In the genomic region with DNA sequence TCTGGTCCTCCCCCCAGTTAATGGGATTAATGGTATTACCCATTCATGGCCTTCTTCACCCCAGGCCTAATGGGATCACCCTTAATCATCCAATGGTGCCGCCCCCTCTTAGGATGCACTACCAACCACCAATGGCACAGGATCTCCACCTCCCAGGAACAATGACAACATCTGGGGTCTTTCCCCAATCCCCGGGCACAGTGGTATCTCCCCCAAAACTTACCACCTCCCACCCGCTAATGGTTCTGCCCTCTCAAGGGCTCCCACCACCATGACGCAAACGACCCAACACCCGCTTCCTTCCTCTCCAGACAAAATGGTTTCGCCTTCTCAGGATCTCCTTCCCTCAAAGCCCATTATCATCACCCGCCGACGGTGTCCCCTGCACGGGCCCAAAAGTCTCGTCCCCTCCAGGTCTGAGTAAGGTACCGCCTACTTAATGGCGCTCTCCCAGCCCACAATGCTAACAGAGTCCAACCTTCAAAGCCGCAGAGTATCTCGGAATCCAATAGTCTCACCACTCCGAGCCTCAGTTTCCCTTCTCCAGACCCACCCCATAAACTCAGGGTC, we compare ENCODE assay signal across 8 cellular contexts. TPM values are rescaled to one million over a fixed set of nuclear protein-coding genes. Genes with fewer than 3 reads are reported as not detected.
DNase-seq lines count a peak whose midpoint lies in the region; ATAC-seq and TF ChIP-seq lines count a peak whose summit lies in the region.

No MANE protein-coding gene starts in this region.

- no peaks in the 10 kb centered on the region for H3K4me1 ChIP-seq in Caco-2
- H3K4me1 ChIP-seq in IMR-90 (ENCODE audit: control insufficient read depth, insufficient read depth, low read length) = no peaks in the 10 kb centered on the region; the same call in 1 of the 2 replicates
- H3K4me1 ChIP-seq in iPS-15b (ENCODE audit: control insufficient read depth, insufficient read depth, low read length) = peaks cover 2% of the 10 kb centered on the region

- H3K4ac ChIP-seq in IMR-90 (ENCODE audit: low read depth, low read length) = peak overlapping the region; percentile 75

- H4K5ac ChIP-seq in IMR-90 (ENCODE audit: low read depth, low read length) = peak overlapping the region; percentile 65

- POLR2A ChIA-PET in Caco-2 (lab: Charles Lee) = interaction anchor here (0.7 to 0.8 kb wide), 2 partner anchors 44 to 154 kb away, joined by 3 to 5 read pairs; a partner anchor contains a TSS
- POLR2A ChIA-PET in IMR-90 (lab: Charles Lee; ENCODE audit: unreplicated experiment) = interaction anchor here (1.3 kb wide), 1 partner anchor 41 kb away, joined by 3 read pairs; no protein-coding TSS in a partner anchor

- H3K18ac ChIP-seq in IMR-90 (ENCODE audit: low read depth, low read length) = peak overlapping the region; percentile 28; the same call in 1 of the 2 replicates

- CTCF ChIA-PET in Caco-2 (lab: Charles Lee) = interaction anchor here (1.2 kb wide), 1 partner anchor 268 kb away, joined by 3 read pairs; a partner anchor contains a TSS
- CTCF ChIA-PET in IMR-90 (lab: Yijun Ruan, JAX) = no interaction called here

- peak overlapping the region; percentile 35; the same call in 1 of the 2 replicates for H2BK120ac ChIP-seq in IMR-90 (ENCODE audit: low read depth, low read length)

- H3K9me3 Mint-ChIP-seq in Caco-2 (ENCODE audit: unreplicated experiment) (no peaks in the 10 kb centered on the region), brain (peaks cover 0 to 6% (median 0%) of the 10 kb centered on the region in 5 experiments)
- no peaks in the 10 kb centered on the region for H3K9me3 Mint-ChIP-seq in T-helper 1 cell treated with Interleukin-12 subunit alpha and Interleukin-12 subunit beta and Interleukin-4 antibody, amounts not matched to agents 30 μg/mL and 1 μg/mL, for 36 hours

- H3K36me3 ChIP-seq in Caco-2 (ENCODE audit: control insufficient read depth, insufficient read depth, low read length) = no peaks in the 10 kb centered on the region
- H3K36me3 ChIP-seq in IMR-90 (ENCODE audit: control insufficient read depth, insufficient read depth, low read length) = peaks cover 13% of the 10 kb centered on the region
- peaks cover 11% of the 10 kb centered on the region for H3K36me3 ChIP-seq in iPS-15b (ENCODE audit: control insufficient read depth, insufficient read depth, low read length)

- H3K56ac ChIP-seq in IMR-90 (ENCODE audit: extremely low read depth, insufficient read depth, low read length) = peak overlapping the region; percentile 69

- no peak for TF ChIP-seq POLR2A in IMR-90 (IDR thresholded peaks at IDR 0.05; ENCODE audit: low read depth, low read length)

- no peak for TF ChIP-seq RAD21 in IMR-90 (IDR thresholded peaks at IDR 0.05; ENCODE audit: low read length)

- H2AK5ac ChIP-seq in IMR-90 (ENCODE audit: low read depth, low read length) = peak overlapping the region; percentile 53

- WGBS in IMR-90 (ENCODE audit: extremely low coverage in 2 of 2, insufficient read length in 1 of 2), 2 experiments = 28% methylated on average over 12 of the region's 17 CpGs; no CpG with 5 or more reads in 1 of the 2 experiments

- dilution Hi-C loops in IMR-90 (cut with HindIII; ENCODE audit: low sequenced_read_pairs, unreplicated experiment) = no loop called here

- peak overlapping the region; percentile 77 for H3K9ac ChIP-seq in IMR-90 (ENCODE audit: low read depth, low read length)
- peak overlapping the region; percentile 86 for H3K9ac ChIP-seq in iPS-15b (ENCODE audit: low read depth, low read length)

- TF ChIP-seq CTCF in Caco-2 (IDR thresholded peaks at IDR 0.05; ENCODE audit: insufficient read depth in 1 of 2, low read depth in 1 of 2, low read length in 1 of 2, severe bottlenecking in 1 of 2, unreplicated experiment in 1 of 2) (no peak), IMR-90 (conservative IDR thresholded peaks at IDR 0.05; ENCODE audit: low read depth, low read length) (no peak), brain (conservative IDR thresholded peaks at IDR 0.05) (no peak)

- no peaks in the 10 kb centered on the region for H3K27me3 Mint-ChIP-seq in Caco-2 (ENCODE audit: insufficient read depth, unreplicated experiment)
- no peaks in the 10 kb centered on the region for H3K27me3 Mint-ChIP-seq in T-helper 1 cell treated with Interleukin-12 subunit alpha and Interleukin-12 subunit beta and Interleukin-4 antibody, amounts not matched to agents 30 μg/mL and 1 μg/mL, for 36 hours (ENCODE audit: low read depth)
- peaks cover 11% of the 10 kb centered on the region for H3K27me3 Mint-ChIP-seq in brain

- no peak overlapping the region for H2BK20ac ChIP-seq in IMR-90 (ENCODE audit: low read depth, low read length)

- H4K8ac ChIP-seq in IMR-90 (ENCODE audit: low read depth in 2 of 2, low read length in 2 of 2) = peak overlapping the region; percentile 74 to 76; a peak in 3 of 4 replicates

- H3K9me3 ChIP-seq in Caco-2 (no peaks in the 10 kb centered on the region), IMR-90 (ENCODE audit: control insufficient read depth, insufficient read depth, low read length) (no peaks in the 10 kb centered on the region), iPS-15b (ENCODE audit: control insufficient read depth, insufficient read depth, low read length) (no peaks in the 10 kb centered on the region)

- peaks cover 27% of the 10 kb centered on the region for H3K36me3 Mint-ChIP-seq in Caco-2 (ENCODE audit: insufficient read depth, unreplicated experiment)
- H3K36me3 Mint-ChIP-seq in T-helper 1 cell treated with Interleukin-12 subunit alpha and Interleukin-12 subunit beta and Interleukin-4 antibody, amounts not matched to agents 30 μg/mL and 1 μg/mL, for 36 hours (ENCODE audit: low read depth) = peaks cover 30% of the 10 kb centered on the region
- peaks cover 35% of the 10 kb centered on the region for H3K36me3 Mint-ChIP-seq in brain

- peak overlapping the region; percentile 50 for H3K4me3 ChIP-seq in Caco-2 (ENCODE audit: low read depth, low read length)
- H3K4me3 ChIP-seq in IMR-90 (ENCODE audit: insufficient read depth, low read depth, low read length) = peak overlapping the region; percentile 94
- H3K4me3 ChIP-seq in iPS-15b (ENCODE audit: low read depth, low read length) = peak overlapping the region; percentile 97

- BruUV-seq in Caco-2 (replicated peaks; lab: Mats Ljungman, UMichigan) = TSS peak; percentile 45
- no TSS peak for BruUV-seq in IMR-90 (replicated peaks; lab: Mats Ljungman, UMichigan)

- peak overlapping the region; percentile 63 for H3K27ac ChIP-seq in IMR-90 (ENCODE audit: insufficient read depth, low read length)

- peak overlapping the region; percentile 63; the same call in 1 of the 2 replicates for H4K91ac ChIP-seq in IMR-90 (ENCODE audit: insufficient read depth, low read depth, low read length)

- peak overlapping the region; percentile 94 for H3K27ac Mint-ChIP-seq in Caco-2 (ENCODE audit: unreplicated experiment)
- H3K27ac Mint-ChIP-seq in T-helper 1 cell treated with Interleukin-12 subunit alpha and Interleukin-12 subunit beta and Interleukin-4 antibody, amounts not matched to agents 30 μg/mL and 1 μg/mL, for 36 hours = peak overlapping the region; percentile 98
- H3K27ac Mint-ChIP-seq in brain = peak overlapping the region; percentile 98 to 100 (median 98)

- H2AK9ac ChIP-seq in IMR-90 (replicated peaks; ENCODE audit: low read depth, low read length, poor library complexity) = peak overlapping the region; percentile 47

- H3K4me2 ChIP-seq in IMR-90 (ENCODE audit: low read depth, low read length) = peak overlapping the region; percentile 90

- H3K27me3 ChIP-seq in Caco-2 (replicated peaks; ENCODE audit: control insufficient read depth, insufficient read depth, low read length) = no peaks in the 10 kb centered on the region
- no peaks in the 10 kb centered on the region for H3K27me3 ChIP-seq in IMR-90 (ENCODE audit: control insufficient read depth, insufficient read depth, low read length)
- H3K27me3 ChIP-seq in iPS-15b (ENCODE audit: control insufficient read depth, insufficient read depth, low read length) = no peaks in the 10 kb centered on the region

- H3K23ac ChIP-seq in IMR-90 (ENCODE audit: low read depth, low read length) = peak overlapping the region; percentile 77; the same call in 1 of the 2 replicates

- no peak overlapping the region for H2BK15ac ChIP-seq in IMR-90 (ENCODE audit: low read depth, low read length)

- peak; percentile 31 for ATAC-seq in GM21423 (IDR thresholded peaks at IDR 0.05; ENCODE audit: unreplicated experiment)
- peak; percentile 44 for ATAC-seq in IMR-90 (ENCODE audit: low read depth)

- H2BK5ac ChIP-seq in IMR-90 (ENCODE audit: low read depth, low read length, poor library complexity, severe bottlenecking) = peak overlapping the region; percentile 100

- peak overlapping the region; percentile 94 for H2AFZ ChIP-seq in IMR-90 (replicated peaks; ENCODE audit: low read length, poor library complexity)

- DNase-seq in Caco-2 = no peak
- DNase-seq in IMR-90 = peak; percentile 36
- peak; percentile 2 to 15 for DNase-seq in stimulated activated CD4-positive, alpha-beta T cell treated with anti-CD3 and anti-CD28 coated beads, Interleukin-12 subunit alpha, Interleukin-12 subunit beta, amount 100 ng/mL, for 24 hours (ENCODE audit: low read depth in 2 of 2)
- DNase-seq in HuH-7.5 (ENCODE audit: low spot score) = no peak

- no peaks in the 10 kb centered on the region for H3K9me1 ChIP-seq in IMR-90 (ENCODE audit: insufficient read depth, low read length)

- H3K14ac ChIP-seq in IMR-90 (replicated peaks; ENCODE audit: low read depth, low read length) = peak overlapping the region; percentile 81

- H3K4me3 Mint-ChIP-seq in Caco-2 (ENCODE audit: unreplicated experiment) (peak overlapping the region; percentile 98), brain (peak overlapping the region; percentile 95 to 99 (median 98))
- H3K4me3 Mint-ChIP-seq in T-helper 1 cell treated with Interleukin-12 subunit alpha and Interleukin-12 subunit beta and Interleukin-4 antibody, amounts not matched to agents 30 μg/mL and 1 μg/mL, for 36 hours = peak overlapping the region; percentile 100

- intact Hi-C loops in Caco-2 (cut with micrococcal nuclease; ENCODE audit: unreplicated experiment) = loop anchor here (1.0 kb wide), 1 partner anchor 42 kb away; a partner anchor contains a TSS
- intact Hi-C loops in IMR-90 (cut with micrococcal nuclease) = loop anchor here (1.0 kb wide), 1 partner anchor 42 kb away; a partner anchor contains a TSS

- H3K4me1 Mint-ChIP-seq in Caco-2 (ENCODE audit: low read depth, unreplicated experiment) (peaks cover 10% of the 10 kb centered on the region), brain (peaks cover 32% of the 10 kb centered on the region)
- peaks cover 27% of the 10 kb centered on the region for H3K4me1 Mint-ChIP-seq in T-helper 1 cell treated with Interleukin-12 subunit alpha and Interleukin-12 subunit beta and Interleukin-4 antibody, amounts not matched to agents 30 μg/mL and 1 μg/mL, for 36 hours (ENCODE audit: low read depth)

- H3K79me1 ChIP-seq in IMR-90 (ENCODE audit: low read depth in 1 of 2, low read length in 2 of 2) = peaks cover 7 to 33% of the 10 kb centered on the region in 2 experiments

- in situ Hi-C loops in IMR-90 (cut with MboI; ENCODE audit: low sequenced_read_pairs) = no loop called here

- H4K20me1 ChIP-seq in IMR-90 (ENCODE audit: insufficient read depth, low read length) = no peaks in the 10 kb centered on the region

RNA-seq across cellular contexts. Expression of a gene that starts 0.5 kb away (rescaled TPM):
- total RNA-seq in Caco-2 (2022) (43.1 and 43.6 TPM in 2 replicates), IMR-90 (2012; rRNA removed) (17.9 and 20.8 TPM in 2 replicates)
- polyA plus RNA-seq in IMR-90 (2012; rRNA removed) (21.4 and 25.0 TPM in 2 replicates), brain (ENCODE audit: insufficient read depth, low read depth, low replicate concordance) (51.1 TPM)
- 14.3 and 14.7 TPM in 2 replicates for polyA plus RNA-seq in IMR-90 (2012; cell fraction: cytosol; rRNA removed)
- 70.1 and 115 TPM in 2 replicates for polyA plus RNA-seq in IMR-90 (2012; cell fraction: nucleus; rRNA removed; ENCODE audit: low replicate concordance)

RNA-seq across cellular contexts. Expression of a gene that starts 30.0 kb away (rescaled TPM):
- 0.88 and 0.97 TPM in 2 replicates for total RNA-seq in Caco-2 (2022)
- total RNA-seq in IMR-90 (2012; rRNA removed) = 0.28 and 0.36 TPM in 2 replicates
- 1.8 and 1.9 TPM in 2 replicates for polyA plus RNA-seq in IMR-90 (2012; rRNA removed)
- polyA plus RNA-seq in IMR-90 (2012; cell fraction: cytosol; rRNA removed) = 1.0 and 2.2 TPM in 2 replicates
- polyA plus RNA-seq in IMR-90 (2012; cell fraction: nucleus; rRNA removed; ENCODE audit: low replicate concordance) = 5.1 and 6.4 TPM in 2 replicates
- polyA plus RNA-seq in brain (ENCODE audit: insufficient read depth, low read depth, low replicate concordance) = 1.6 TPM

RNA-seq across cellular contexts. Expression of a gene that starts 41.6 kb away (rescaled TPM):
- total RNA-seq in Caco-2 (2022) (28.1 and 32.0 TPM in 2 replicates), IMR-90 (2012; rRNA removed) (23.9 and 24.4 TPM in 2 replicates)
- polyA plus RNA-seq in IMR-90 (2012; rRNA removed) (40.5 and 43.6 TPM in 2 replicates), brain (ENCODE audit: insufficient read depth, low read depth, low replicate concordance) (45.7 TPM)
- 33.3 and 43.9 TPM in 2 replicates for polyA plus RNA-seq in IMR-90 (2012; cell fraction: cytosol; rRNA removed)
- 41.0 and 57.8 TPM in 2 replicates for polyA plus RNA-seq in IMR-90 (2012; cell fraction: nucleus; rRNA removed; ENCODE audit: low replicate concordance)

RNA-seq across cellular contexts. Expression of a gene that starts 44.2 kb away (rescaled TPM):
- 40.1 and 40.6 TPM in 2 replicates for total RNA-seq in Caco-2 (2022)
- total RNA-seq in IMR-90 (2012; rRNA removed) = 30.6 and 31.7 TPM in 2 replicates
- 48.3 and 50.4 TPM in 2 replicates for polyA plus RNA-seq in IMR-90 (2012; rRNA removed)
- 38.0 and 48.9 TPM in 2 replicates for polyA plus RNA-seq in IMR-90 (2012; cell fraction: cytosol; rRNA removed)
- polyA plus RNA-seq in IMR-90 (2012; cell fraction: nucleus; rRNA removed; ENCODE audit: low replicate concordance) = 99.0 and 150 TPM in 2 replicates
- polyA plus RNA-seq in brain (ENCODE audit: insufficient read depth, low read depth, low replicate concordance) = 77.5 TPM

RNA-seq across cellular contexts. Expression of a gene that starts 57.2 kb away (rescaled TPM):
- total RNA-seq in Caco-2 (2022) (16.7 and 17.6 TPM in 2 replicates), IMR-90 (2012; rRNA removed) (under 0.01 and 0.18 TPM in 2 replicates)
- polyA plus RNA-seq in IMR-90 (2012; rRNA removed) (2.0 and 2.2 TPM in 2 replicates), brain (ENCODE audit: insufficient read depth, low read depth, low replicate concordance) (6.9 TPM)
- polyA plus RNA-seq in IMR-90 (2012; cell fraction: cytosol; rRNA removed) = 1.4 and 1.8 TPM in 2 replicates
- polyA plus RNA-seq in IMR-90 (2012; cell fraction: nucleus; rRNA removed; ENCODE audit: low replicate concordance) = 8.4 and 10.5 TPM in 2 replicates

Comparison
In these comparisons a context has a peak if more than half of its experiments do, and no peak if none do; other contexts are left out.
1. DNase-seq: peak in IMR-90 (single experiment) and stimulated activated CD4-positive, alpha-beta T cell treated with anti-CD3 and anti-CD28 coated beads, Interleukin-12 subunit alpha, Interleukin-12 subunit beta, amount 100 ng/mL, for 24 hours (2 of 2); none in Caco-2 (0 of 2) and HuH-7.5 (single experiment).
2. Peak in every context shown above with its lines, with median percentiles within 50 percentile points of each other: H3K4me3 ChIP-seq, H3K27ac Mint-ChIP-seq and H3K4me3 Mint-ChIP-seq.